17 cellular contexts compared by ENCODE assay signal in genomic region chr5:59241119-59241518, GRCh38.
DNase-seq lines count a peak whose midpoint lies in the region; ATAC-seq and TF ChIP-seq lines count a peak whose summit lies in the region.
"Had no signal": no experiment of that assay in that cellular context is flagged by ENCODE, and none has a peak within 500 bp of the region (broad histone marks: within the 10 kb centered on the region; RNA-seq: fewer than 3 reads in every experiment).

No MANE protein-coding gene starts in this region.

- peak overlapping the region; percentile 34 for H3K27ac ChIP-seq in psoas muscle
- H3K27ac ChIP-seq: 22Rv1, SJCRH30 had no signal

- no peaks in the 10 kb centered on the region for H3K36me3 Mint-ChIP-seq in chondrocyte (ENCODE audit: low read depth)
- H3K36me3 Mint-ChIP-seq: CD8-positive, alpha-beta T cell had no signal

- H3K4me3 Mint-ChIP-seq in chondrocyte (ENCODE audit: unreplicated experiment), result no peak overlapping the region
- H3K4me3 Mint-ChIP-seq: CD8-positive, alpha-beta T cell had no signal

- H3K9me3 Mint-ChIP-seq in chondrocyte (ENCODE audit: low read depth), result no peaks in the 10 kb centered on the region
- H3K9me3 Mint-ChIP-seq: CD8-positive, alpha-beta T cell had no signal

- WGBS in psoas muscle, 3 donors, result 57 to 90% (median 71%) methylated on average over 1 of the region's 1 CpG

- in situ Hi-C loops in GM13977 (cut with MboI; ENCODE audit: low pct_unique_long_range_greater_than_20kb, low sequenced_read_pairs, unreplicated experiment), result no loop called here

- ATAC-seq in psoas muscle (no peak), GM18867 (IDR thresholded peaks at IDR 0.05; ENCODE audit: unreplicated experiment) (no peak), HG02610 (IDR thresholded peaks at IDR 0.05; ENCODE audit: unreplicated experiment) (no peak)
- ATAC-seq: CD8-positive, alpha-beta T cell had no signal

- H3K27ac Mint-ChIP-seq in chondrocyte (ENCODE audit: unreplicated experiment), result peak overlapping the region; percentile 60
- H3K27ac Mint-ChIP-seq: CD8-positive, alpha-beta T cell had no signal

- H3K27me3 ChIP-seq in psoas muscle (ENCODE audit: insufficient read depth in 3 of 3, low read length in 2 of 3), result no peaks in the 10 kb centered on the region
- H3K27me3 ChIP-seq: SJCRH30 had no signal

- no peak overlapping the region for H3K4me3 ChIP-seq in psoas muscle
- H3K4me3 ChIP-seq: SJCRH30 had no signal

- no peaks in the 10 kb centered on the region for H3K36me3 ChIP-seq in psoas muscle (ENCODE audit: insufficient read depth in 1 of 2, low read depth in 1 of 2)
- H3K36me3 ChIP-seq: SJCRH30 had no signal

- no peaks in the 10 kb centered on the region for H3K9me3 ChIP-seq in psoas muscle
- H3K9me3 ChIP-seq: SJCRH30 had no signal

- TF ChIP-seq CTCF in chondrocyte (IDR thresholded peaks at IDR 0.05), result no peak
- TF ChIP-seq CTCF in psoas muscle (IDR thresholded peaks at IDR 0.05), result no peak
- TF ChIP-seq CTCF in GM13977 (IDR thresholded peaks at IDR 0.05; ENCODE audit: extremely low read depth, insufficient read depth, missing control alignments), result no peak

- intact Hi-C loops in psoas muscle (cut with DNase I), result no loop called here

- DNase-seq in NCI-H146 (lab: John Stamatoyannopoulos, UW), result peak; percentile 17
- DNase-seq in NCI-H146 treated with DMSO at 0.1 percent for 48 hours (lab: John Stamatoyannopoulos, UW; ENCODE audit: unreplicated experiment), result no peak
- DNase-seq in chondrocyte (ENCODE audit: low spot score), result no peak
- DNase-seq in psoas muscle, result no peak
- DNase-seq in Kasumi-1 (lab: John Stamatoyannopoulos, UW), result no peak
- no peak for DNase-seq in GM13977 (ENCODE audit: low spot score)
- DNase-seq: Calu3; CD8-positive, alpha-beta T cell; DMS53; GDM1; NCI-H1105; NCI-H1694; NCI-H2081; SJCRH30 had no signal

- peaks cover 74% of the 10 kb centered on the region for H3K4me1 Mint-ChIP-seq in chondrocyte (ENCODE audit: low read depth)

- H3K4me1 ChIP-seq in psoas muscle, result peaks cover 83% of the 10 kb centered on the region

- H3K27me3 Mint-ChIP-seq in chondrocyte (ENCODE audit: low read depth), result no peaks in the 10 kb centered on the region
